ENCODE assay signal across 30 cellular contexts in the genomic region with DNA sequence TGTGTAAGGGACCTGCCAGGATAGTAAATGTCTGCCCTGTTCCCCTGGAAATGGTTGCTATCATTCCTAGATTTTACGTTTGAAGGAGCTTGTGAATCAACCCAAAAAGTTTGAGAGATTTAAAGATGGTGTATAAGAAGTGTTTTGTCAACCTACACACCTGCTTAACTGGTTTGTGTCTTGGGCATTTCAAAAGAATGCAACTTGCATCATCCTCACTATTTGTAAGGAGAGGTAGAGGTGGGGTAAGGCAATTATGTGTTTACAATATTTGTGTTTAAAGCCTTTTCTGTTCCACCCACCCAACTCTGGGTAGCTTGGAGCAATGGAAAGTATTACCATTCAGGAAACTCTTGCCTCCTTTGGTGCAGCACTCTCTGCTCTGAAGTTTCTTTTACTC.
"Had no signal": no experiment of that assay in that cellular context is flagged by ENCODE, and none has a peak within 500 bp of the region (broad histone marks: within the 10 kb centered on the region; RNA-seq: fewer than 3 reads in every experiment).

No MANE protein-coding gene starts in this region.

- H3K36me3 ChIP-seq: adrenal gland, ascending aorta had no signal

- DNase-seq: activated B cell treated with CpG ODN at 0.5 μM for 24 hours; activated CD4-positive, alpha-beta memory T cell treated with anti-CD3 and anti-CD28 coated beads, Interleukin-2, amount 10 ng/mL, durations not matched to agents 7 days and 5 days; activated CD4-positive, alpha-beta T cell treated with anti-CD3 and anti-CD28 coated beads for 36 hours; activated CD4-positive, alpha-beta T cell treated with anti-CD3 and anti-CD28 coated beads for 48 hours; activated CD4-positive, alpha-beta T cell treated with anti-CD3 and anti-CD28 coated beads, Interleukin-2, amount 10 ng/mL, durations not matched to agents 7 days and 5 days; activated CD4-positive, alpha-beta T cell treated with anti-CD3 and anti-CD28 coated beads, Interleukin-2, amount 50 U/mL, for 48 hours; activated CD4-positive, CD25-positive, alpha-beta regulatory T cell treated with anti-CD3 and anti-CD28 coated beads, Interleukin-2, amount 50 U/mL, for 72 hours; activated CD8-positive, alpha-beta memory T cell treated with anti-CD3 and anti-CD28 coated beads for 24 hours; activated CD8-positive, alpha-beta memory T cell treated with anti-CD3 and anti-CD28 coated beads, Interleukin-2, amount 10 ng/mL, durations not matched to agents 7 days and 5 days; activated CD8-positive, alpha-beta memory T cell treated with anti-CD3 and anti-CD28 coated beads, Interleukin-2, amount 50 U/mL, for 48 hours; activated CD8-positive, alpha-beta T cell treated with anti-CD3 and anti-CD28 coated beads, Interleukin-2, amount 10 ng/mL, durations not matched to agents 7 days and 5 days; activated effector memory CD4-positive, alpha-beta T cell treated with anti-CD3 and anti-CD28 coated beads, Interleukin-2, amount 50 U/mL, for 16 hours; activated gamma-delta T cell treated with Interleukin-2 at 50 U/mL for 16 hours; activated naive CD4-positive, alpha-beta T cell; activated naive CD4-positive, alpha-beta T cell treated with anti-CD3 and anti-CD28 coated beads for 36 hours; activated naive CD4-positive, alpha-beta T cell treated with anti-CD3 and anti-CD28 coated beads, Interleukin-2, amount 50 U/mL, for 16 hours; activated naive CD8-positive, alpha-beta T cell treated with anti-CD3 and anti-CD28 coated beads for 36 hours; activated T-cell treated with anti-CD3 and anti-CD28 coated beads, Interleukin-2, amount 50 U/mL, for 24 hours; activated T-cell treated with anti-CD3 and anti-CD28 coated beads, Interleukin-2, amount 50 U/mL, for 72 hours; adrenal gland; amygdala; anterior cingulate cortex; central memory CD4-positive, alpha-beta T cell; SW 1271; T-helper 1 cell; T-helper 2 cell; T-helper 9 cell had no signal

- H3K4me1 ChIP-seq: adrenal gland, ascending aorta had no signal

- FAIRE-seq: TTC549 had no signal

- H3K27ac ChIP-seq: adrenal gland, ascending aorta, VCaP had no signal

- H3K27me3 ChIP-seq: adrenal gland, ascending aorta had no signal

- H3K9me3 ChIP-seq: adrenal gland, ascending aorta had no signal

- H3K4me3 ChIP-seq: adrenal gland, ascending aorta had no signal
